Comparison of ENCODE assay signal across 16 cellular contexts in the genomic region with DNA sequence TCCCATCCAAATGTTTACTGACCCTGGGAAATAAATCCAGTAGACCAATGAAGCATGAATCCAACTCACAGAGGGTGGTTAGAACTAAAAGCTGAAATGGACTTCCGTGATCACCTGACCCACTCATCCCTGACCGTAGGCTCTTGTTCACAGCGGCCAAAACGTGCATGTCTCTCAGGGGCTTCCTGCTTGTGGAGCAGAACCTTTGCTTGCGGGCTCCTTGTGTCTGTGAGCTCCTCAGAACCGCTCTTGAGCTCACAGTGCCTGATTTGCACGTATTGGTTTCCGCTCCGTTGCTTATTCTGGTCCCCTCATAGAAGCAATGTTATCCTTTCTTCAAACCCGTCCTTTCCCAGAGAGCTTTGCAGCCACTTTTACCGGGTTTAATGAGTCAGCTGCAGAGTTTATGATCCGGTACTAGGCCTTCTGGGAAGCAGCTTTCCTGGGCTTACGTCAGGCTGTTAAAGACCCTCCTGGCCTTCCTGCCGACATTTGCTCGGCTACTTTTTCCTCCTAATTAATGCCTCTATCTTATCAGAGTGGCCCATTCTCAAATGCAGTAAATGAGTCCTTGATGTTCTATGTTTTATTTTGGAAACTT. TPM values are rescaled to one million over a fixed set of nuclear protein-coding genes. Genes with fewer than 3 reads are reported as not detected.
A peak's percentile ranks its signal among the peaks of the same experiment; 100 is the strongest.
DNase-seq lines count a peak whose midpoint lies in the region; ATAC-seq, FAIRE-seq and TF ChIP-seq lines count a peak whose summit lies in the region.
"Had no signal": no experiment of that assay in that cellular context is flagged by ENCODE, and none has a peak within 500 bp of the region (broad histone marks: within the 10 kb centered on the region; RNA-seq: fewer than 3 reads in every experiment).

No MANE protein-coding gene starts in this region.

- WGBS in testis, 2 donors = 30 to 33% methylated on average over 14 to 15 of the region's 15 CpGs

- H3K36me3 ChIP-seq in kidney (ENCODE audit: control insufficient read depth in 1 of 2, insufficient read depth in 2 of 2, low read length in 2 of 2) (no peaks in the 10 kb centered on the region), testis (ENCODE audit: low read depth, missing control alignments) (no peaks in the 10 kb centered on the region)
- H3K36me3 ChIP-seq: left ventricle myocardium inferior had no signal

- intact Hi-C loops in kidney (cut with DNase I) = no loop called here
- intact Hi-C loops in testis (cut with DNase I; ENCODE audit: low total_unique reads) = no loop called here

- peak overlapping the region; percentile 20 to 39 for H3K9ac ChIP-seq in kidney (ENCODE audit: low read length in 2 of 2)

- ATAC-seq in HG03280 (IDR thresholded peaks at IDR 0.05; ENCODE audit: unreplicated experiment) = no peak
- no peak for ATAC-seq in HG02840 (IDR thresholded peaks at IDR 0.05; ENCODE audit: low FRiP score, unreplicated experiment)
- ATAC-seq: foreskin keratinocyte had no signal

- H3K4me1 ChIP-seq in kidney (ENCODE audit: control insufficient read depth in 1 of 2, insufficient read depth in 1 of 2, low read depth in 1 of 2, low read length in 2 of 2) = peaks cover 25 to 27% of the 10 kb centered on the region in 2 donors
- H3K4me1 ChIP-seq in testis = peaks cover 7% of the 10 kb centered on the region
- H3K4me1 ChIP-seq: left ventricle myocardium inferior had no signal

- H3K27ac ChIP-seq in kidney (ENCODE audit: low read depth in 2 of 2, low read length in 2 of 2) (peak overlapping the region; percentile 72 to 94), testis (no peak overlapping the region)
- H3K27ac ChIP-seq: 22Rv1, HL-60, left ventricle myocardium inferior had no signal

- FAIRE-seq in kidney (lab: Jason Lieb, UNC) = no peak

- DNase-seq in DMS153 (lab: John Stamatoyannopoulos, UW) = peak; percentile 48
- no peak for DNase-seq in DMS153 treated with DMSO at 0.1 percent for 48 hours (lab: John Stamatoyannopoulos, UW; ENCODE audit: unreplicated experiment)
- peak; percentile 85 for DNase-seq in kidney
- peak; percentile 31 for DNase-seq in testis
- no peak for DNase-seq in stimulated activated CD4-positive, alpha-beta T cell treated with anti-CD3 and anti-CD28 coated beads, Interleukin-1b, Interleukin-23, amount 100 ng/mL, for 48 hours
- DNase-seq: activated naive CD4-positive, alpha-beta T cell treated with anti-CD3 and anti-CD28 coated beads, Interleukin-2, amount 50 U/mL, for 16 hours; foreskin keratinocyte; left ventricle myocardium inferior; stimulated activated CD4-positive, alpha-beta T cell treated with anti-CD3 and anti-CD28 coated beads, Interleukin-2, amount 100 ng/mL, for 24 hours; stimulated activated naive CD8-positive, alpha-beta T cell treated with anti-CD3 and anti-CD28 coated beads, Interleukin-15, amount 100 ng/mL, for 72 hours; T-helper 2 cell had no signal

- no peak for TF ChIP-seq POLR2A in testis (IDR thresholded peaks at IDR 0.05)

- H3K9me3 ChIP-seq in kidney (ENCODE audit: control insufficient read depth in 1 of 2, low read length in 2 of 2) (no peaks in the 10 kb centered on the region), testis (no peaks in the 10 kb centered on the region)
- H3K9me3 ChIP-seq: left ventricle myocardium inferior had no signal

- H3K4me3 ChIP-seq in kidney (ENCODE audit: low read length in 2 of 2) (peak overlapping the region; percentile 43 to 44), testis (peak overlapping the region in 1 of 2 donors; percentile 35)
- H3K4me3 ChIP-seq: left ventricle myocardium inferior had no signal

- H3K27me3 ChIP-seq in testis = no peaks in the 10 kb centered on the region
- H3K27me3 ChIP-seq: foreskin keratinocyte had no signal

- TF ChIP-seq CTCF in kidney (IDR thresholded peaks at IDR 0.05; ENCODE audit: borderline replicate concordance, extremely low read depth, insufficient read depth) (no peak), testis (IDR thresholded peaks at IDR 0.05) (no peak)

TF ChIP-seq in PFSK-1, 5 proteins besides CTCF, POLR2A, EP300 and RAD21:
- TF ChIP-seq POLR2AphosphoS5 (IDR thresholded peaks at IDR 0.05; ENCODE audit: low read depth, low read length) (0 out of 2 replicates have a peak, but pooled peaks have one; percentile 46), REST (IDR thresholded peaks at IDR 0.05; ENCODE audit: insufficient read depth in 1 of 2, low read depth in 2 of 2, low read length in 2 of 2) (0 out of 4 replicates have a peak, but pooled peaks of 1 of the 2 experiments have one; percentile 44), SIN3A (IDR thresholded peaks at IDR 0.05; ENCODE audit: borderline replicate concordance, insufficient read depth, low read length) (0 out of 2 replicates have a peak, but pooled peaks have one; percentile 46), TAF1 (IDR thresholded peaks at IDR 0.05; ENCODE audit: borderline replicate concordance, insufficient read depth, low read length) (peak; percentile 62; the same call in 1 of the 2 replicates), FOXP2 (optimal IDR thresholded peaks at IDR 0.05; ENCODE audit: borderline replicate concordance, extremely low read depth, extremely low read length, insufficient read depth) (no peak)

RNA-seq across cellular contexts. Expression of gene LIPC, which starts 35.4 kb away (rescaled TPM):
- not detected for polyA plus RNA-seq in PFSK-1 (2012; ENCODE audit: insufficient read length, low read depth)
- total RNA-seq in kidney (9.9 TPM), testis (under 1 TPM in 1 of 2 donors, not detected in 1; 0.12 TPM)
- polyA plus RNA-seq in kidney (ENCODE audit: insufficient read depth, low read depth, low replicate concordance) (21.6 TPM), testis (ENCODE audit: insufficient read depth, low read depth, low replicate concordance) (0.37 TPM)
- total RNA-seq: foreskin keratinocyte had no signal
- polyA plus RNA-seq: foreskin keratinocyte had no signal

Comparison
In these comparisons a context has a peak if more than half of its experiments do, and no peak if none do; other contexts are left out.
1. DNase-seq: peak in DMS153 (single experiment), kidney (single experiment) and testis (single experiment); none in DMS153 treated with DMSO at 0.1 percent for 48 hours (single experiment) and stimulated activated CD4-positive, alpha-beta T cell treated with anti-CD3 and anti-CD28 coated beads, Interleukin-1b, Interleukin-23, amount 100 ng/mL, for 48 hours (single experiment).
2. H3K27ac ChIP-seq: peak in kidney (2 of 2); none in testis (0 of 2).